Comparison of ENCODE assay signal across 1 cellular context in the genomic region with DNA sequence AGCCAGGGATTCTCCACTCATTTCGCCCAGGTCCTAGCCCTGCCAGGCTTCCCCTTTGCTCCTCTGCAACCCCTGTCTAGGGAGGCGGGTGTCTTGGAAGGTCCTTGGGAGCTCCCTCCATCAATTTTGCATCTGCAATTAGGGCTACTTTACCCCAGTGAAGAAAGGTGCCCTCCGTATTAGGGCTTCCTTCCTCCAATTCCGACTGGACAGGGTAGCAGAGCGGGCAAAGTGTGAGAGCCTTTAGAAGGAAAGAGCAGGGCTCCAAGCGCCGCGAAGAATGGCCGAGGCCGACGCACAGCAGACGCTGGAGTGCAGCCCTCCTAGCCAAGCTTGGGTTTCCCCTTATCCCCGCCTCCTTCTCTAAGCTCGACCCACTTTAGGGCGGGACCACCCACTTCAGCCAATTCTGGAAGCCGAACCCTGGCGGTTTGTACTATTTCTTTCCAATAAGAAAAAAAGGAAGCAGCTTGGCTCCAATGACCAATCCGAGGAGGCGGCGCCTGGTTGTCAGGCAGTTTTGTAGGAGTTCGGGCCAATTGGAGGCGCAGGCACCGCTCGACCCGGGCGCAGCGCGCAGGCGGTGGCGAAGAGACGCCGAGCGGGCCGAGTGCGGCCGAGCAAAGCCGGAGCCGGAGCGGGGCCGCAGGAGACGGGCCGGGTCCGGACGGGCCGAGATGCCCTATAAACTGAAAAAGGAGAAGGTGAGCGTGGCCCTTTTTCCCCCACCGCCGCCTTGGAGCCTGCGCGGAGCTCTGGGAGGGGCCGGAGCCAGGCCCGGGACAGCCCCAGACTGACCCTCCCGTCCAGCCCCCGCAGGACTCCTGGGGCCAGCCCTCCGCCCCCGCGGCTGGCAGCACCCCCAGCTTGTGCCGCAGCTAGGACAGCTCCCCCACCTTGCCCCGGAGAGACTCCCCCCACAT.
TF ChIP-seq lines count a peak whose summit lies in the region.

TSS of gene PPP2R5D (plus strand) at position 570 of the 923 bp plus-strand sequence. CDS start at position 678, 108 bp downstream.

TF ChIP-seq in HEK293, 187 proteins besides CTCF, POLR2A, EP300 and RAD21 (continued from another document and continues in another):
- TF ChIP-seq, protein P1, sequence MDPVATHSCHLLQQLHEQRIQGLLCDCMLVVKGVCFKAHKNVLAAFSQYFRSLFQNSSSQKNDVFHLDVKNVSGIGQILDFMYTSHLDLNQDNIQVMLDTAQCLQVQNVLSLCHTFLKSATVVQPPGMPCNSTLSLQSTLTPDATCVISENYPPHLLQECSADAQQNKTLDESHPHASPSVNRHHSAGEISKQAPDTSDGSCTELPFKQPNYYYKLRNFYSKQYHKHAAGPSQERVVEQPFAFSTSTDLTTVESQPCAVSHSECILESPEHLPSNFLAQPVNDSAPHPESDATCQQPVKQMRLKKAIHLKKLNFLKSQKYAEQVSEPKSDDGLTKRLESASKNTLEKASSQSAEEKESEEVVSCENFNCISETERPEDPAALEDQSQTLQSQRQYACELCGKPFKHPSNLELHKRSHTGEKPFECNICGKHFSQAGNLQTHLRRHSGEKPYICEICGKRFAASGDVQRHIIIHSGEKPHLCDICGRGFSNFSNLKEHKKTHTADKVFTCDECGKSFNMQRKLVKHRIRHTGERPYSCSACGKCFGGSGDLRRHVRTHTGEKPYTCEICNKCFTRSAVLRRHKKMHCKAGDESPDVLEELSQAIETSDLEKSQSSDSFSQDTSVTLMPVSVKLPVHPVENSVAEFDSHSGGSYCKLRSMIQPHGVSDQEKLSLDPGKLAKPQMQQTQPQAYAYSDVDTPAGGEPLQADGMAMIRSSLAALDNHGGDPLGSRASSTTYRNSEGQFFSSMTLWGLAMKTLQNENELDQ (tag by site-specific recombination; IDR thresholded peaks at IDR 0.05; ENCODE audit: low read depth), result no peak
- no peak for TF ChIP-seq ZNF558 (tag by site-specific recombination; IDR thresholded peaks at IDR 0.05)
- TF ChIP-seq ZNF660 (tag by site-specific recombination; IDR thresholded peaks at IDR 0.05), result 0 out of 2 replicates have a peak, but pooled peaks have one; percentile 32
- TF ChIP-seq KLF8 (tag by site-specific recombination; IDR thresholded peaks at IDR 0.05), result no peak
- no peak for TF ChIP-seq ZNF830 (tag by site-specific recombination; IDR thresholded peaks at IDR 0.05; ENCODE audit: low read depth)
- no peak for TF ChIP-seq YY2 (tag by site-specific recombination; IDR thresholded peaks at IDR 0.05)
- no peak for TF ChIP-seq ZNF768 (tag by site-specific recombination; IDR thresholded peaks at IDR 0.05)
- TF ChIP-seq ZNF707 (tag by site-specific recombination; IDR thresholded peaks at IDR 0.05), result no peak
- TF ChIP-seq GLI4 (tag by site-specific recombination; IDR thresholded peaks at IDR 0.05), result no peak
- no peak for TF ChIP-seq ZNF114 (tag by site-specific recombination; IDR thresholded peaks at IDR 0.05)
- no peak for TF ChIP-seq ZIC2 (tag by site-specific recombination; IDR thresholded peaks at IDR 0.05)
- TF ChIP-seq, protein P2, sequence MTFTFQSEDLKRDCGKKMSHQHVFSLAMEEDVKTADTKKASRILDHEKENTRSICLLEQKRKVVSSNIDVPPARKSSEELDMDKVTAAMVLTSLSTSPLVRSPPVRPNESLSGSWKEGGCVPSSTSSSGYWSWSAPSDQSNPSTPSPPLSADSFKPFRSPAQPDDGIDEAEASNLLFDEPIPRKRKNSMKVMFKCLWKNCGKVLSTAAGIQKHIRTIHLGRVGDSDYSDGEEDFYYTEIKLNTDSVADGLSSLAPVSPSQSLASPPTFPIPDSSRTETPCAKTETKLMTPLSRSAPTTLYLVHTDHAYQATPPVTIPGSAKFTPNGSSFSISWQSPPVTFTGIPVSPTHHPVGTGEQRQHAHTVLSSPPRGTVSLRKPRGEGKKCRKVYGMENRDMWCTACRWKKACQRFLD (tag by site-specific recombination; IDR thresholded peaks at IDR 0.05), result no peak
- TF ChIP-seq HOXA7 (CRISPR knock-in tag; IDR thresholded peaks at IDR 0.05; ENCODE audit: borderline replicate concordance), result no peak
- peak; percentile 89 for TF ChIP-seq GLIS2 (tag by site-specific recombination; IDR thresholded peaks at IDR 0.05)
- no peak for TF ChIP-seq ZNF266 (tag by site-specific recombination; IDR thresholded peaks at IDR 0.05; ENCODE audit: low read depth)
- no peak for TF ChIP-seq ZNF433 (tag by site-specific recombination; IDR thresholded peaks at IDR 0.05; ENCODE audit: low read depth)
- peak; percentile 74 for TF ChIP-seq SP3 (tag by site-specific recombination; IDR thresholded peaks at IDR 0.05)
- TF ChIP-seq, protein P3, sequence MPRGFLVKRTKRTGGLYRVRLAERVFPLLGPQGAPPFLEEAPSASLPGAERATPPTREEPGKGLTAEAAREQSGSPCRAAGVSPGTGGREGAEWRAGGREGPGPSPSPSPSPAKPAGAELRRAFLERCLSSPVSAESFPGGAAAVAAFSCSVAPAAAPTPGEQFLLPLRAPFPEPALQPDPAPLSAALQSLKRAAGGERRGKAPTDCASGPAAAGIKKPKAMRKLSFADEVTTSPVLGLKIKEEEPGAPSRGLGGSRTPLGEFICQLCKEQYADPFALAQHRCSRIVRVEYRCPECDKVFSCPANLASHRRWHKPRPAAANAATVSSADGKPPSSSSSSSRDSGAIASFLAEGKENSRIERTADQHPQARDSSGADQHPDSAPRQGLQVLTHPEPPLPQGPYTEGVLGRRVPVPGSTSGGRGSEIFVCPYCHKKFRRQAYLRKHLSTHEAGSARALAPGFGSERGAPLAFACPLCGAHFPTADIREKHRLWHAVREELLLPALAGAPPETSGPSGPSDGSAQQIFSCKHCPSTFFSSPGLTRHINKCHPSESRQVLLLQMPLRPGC (tag by site-specific recombination; IDR thresholded peaks at IDR 0.05), result no peak
- no peak for TF ChIP-seq ZNF473 (tag by site-specific recombination; IDR thresholded peaks at IDR 0.05)
- TF ChIP-seq ZNF701 (tag by site-specific recombination; IDR thresholded peaks at IDR 0.05), result no peak
- TF ChIP-seq, protein P4, sequence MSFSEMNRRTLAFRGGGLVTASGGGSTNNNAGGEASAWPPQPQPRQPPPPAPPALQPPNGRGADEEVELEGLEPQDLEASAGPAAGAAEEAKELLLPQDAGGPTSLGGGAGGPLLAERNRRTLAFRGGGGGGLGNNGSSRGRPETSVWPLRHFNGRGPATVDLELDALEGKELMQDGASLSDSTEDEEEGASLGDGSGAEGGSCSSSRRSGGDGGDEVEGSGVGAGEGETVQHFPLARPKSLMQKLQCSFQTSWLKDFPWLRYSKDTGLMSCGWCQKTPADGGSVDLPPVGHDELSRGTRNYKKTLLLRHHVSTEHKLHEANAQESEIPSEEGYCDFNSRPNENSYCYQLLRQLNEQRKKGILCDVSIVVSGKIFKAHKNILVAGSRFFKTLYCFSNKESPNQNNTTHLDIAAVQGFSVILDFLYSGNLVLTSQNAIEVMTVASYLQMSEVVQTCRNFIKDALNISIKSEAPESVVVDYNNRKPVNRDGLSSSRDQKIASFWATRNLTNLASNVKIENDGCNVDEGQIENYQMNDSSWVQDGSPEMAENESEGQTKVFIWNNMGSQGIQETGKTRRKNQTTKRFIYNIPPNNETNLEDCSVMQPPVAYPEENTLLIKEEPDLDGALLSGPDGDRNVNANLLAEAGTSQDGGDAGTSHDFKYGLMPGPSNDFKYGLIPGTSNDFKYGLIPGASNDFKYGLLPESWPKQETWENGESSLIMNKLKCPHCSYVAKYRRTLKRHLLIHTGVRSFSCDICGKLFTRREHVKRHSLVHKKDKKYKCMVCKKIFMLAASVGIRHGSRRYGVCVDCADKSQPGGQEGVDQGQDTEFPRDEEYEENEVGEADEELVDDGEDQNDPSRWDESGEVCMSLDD (tag by site-specific recombination; IDR thresholded peaks at IDR 0.05), result no peak
- TF ChIP-seq FEZF1 (tag by site-specific recombination; IDR thresholded peaks at IDR 0.05), result no peak
- no peak for TF ChIP-seq ZNF174 (tag by site-specific recombination; IDR thresholded peaks at IDR 0.05)
- no peak for TF ChIP-seq RBAK (tag by site-specific recombination; IDR thresholded peaks at IDR 0.05)
- no peak for TF ChIP-seq ZBTB21 (tag by site-specific recombination; IDR thresholded peaks at IDR 0.05)
- TF ChIP-seq PRDM10 (tag by site-specific recombination; IDR thresholded peaks at IDR 0.05), result peak; percentile 58; the same call in 1 of the 2 replicates
- TF ChIP-seq SALL2 (tag by site-specific recombination; IDR thresholded peaks at IDR 0.05; ENCODE audit: borderline replicate concordance), result no peak
- TF ChIP-seq ZNF416 (tag by site-specific recombination; IDR thresholded peaks at IDR 0.05), result no peak
- TF ChIP-seq SCRT2 (tag by site-specific recombination; IDR thresholded peaks at IDR 0.05), result no peak
- TF ChIP-seq ZBTB44 (tag by site-specific recombination; IDR thresholded peaks at IDR 0.05), result no peak
- TF ChIP-seq ZEB2 (tag by site-specific recombination; IDR thresholded peaks at IDR 0.05), result no peak
- TF ChIP-seq ZNF155 (tag by site-specific recombination; IDR thresholded peaks at IDR 0.05), result no peak
- no peak for TF ChIP-seq TCF7L2 (IDR thresholded peaks at IDR 0.05; ENCODE audit: borderline replicate concordance, low read depth, low read length)
- TF ChIP-seq, protein P5, sequence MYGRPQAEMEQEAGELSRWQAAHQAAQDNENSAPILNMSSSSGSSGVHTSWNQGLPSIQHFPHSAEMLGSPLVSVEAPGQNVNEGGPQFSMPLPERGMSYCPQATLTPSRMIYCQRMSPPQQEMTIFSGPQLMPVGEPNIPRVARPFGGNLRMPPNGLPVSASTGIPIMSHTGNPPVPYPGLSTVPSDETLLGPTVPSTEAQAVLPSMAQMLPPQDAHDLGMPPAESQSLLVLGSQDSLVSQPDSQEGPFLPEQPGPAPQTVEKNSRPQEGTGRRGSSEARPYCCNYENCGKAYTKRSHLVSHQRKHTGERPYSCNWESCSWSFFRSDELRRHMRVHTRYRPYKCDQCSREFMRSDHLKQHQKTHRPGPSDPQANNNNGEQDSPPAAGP (tag by site-specific recombination; IDR thresholded peaks at IDR 0.05), result peak; percentile 17; the same call in 1 of the 2 replicates
- 0 out of 2 replicates have a peak, but pooled peaks have one; percentile 15 for TF ChIP-seq YY1 (tag by site-specific recombination; IDR thresholded peaks at IDR 0.05)
- 0 out of 2 replicates have a peak, but pooled peaks have one; percentile 32 for TF ChIP-seq KLF16 (tag by site-specific recombination; IDR thresholded peaks at IDR 0.05)
- no peak for TF ChIP-seq OVOL3 (tag by site-specific recombination; IDR thresholded peaks at IDR 0.05)
- no peak for TF ChIP-seq PRDM4 (tag by site-specific recombination; IDR thresholded peaks at IDR 0.05)
- peak; percentile 14; the same call in 1 of the 2 replicates for TF ChIP-seq PBX3 (CRISPR knock-in tag; IDR thresholded peaks at IDR 0.05)
- TF ChIP-seq ZNF292 (tag by site-specific recombination; IDR thresholded peaks at IDR 0.05; ENCODE audit: borderline replicate concordance, low read depth), result no peak
